ENCODE assay signal across 6 cellular contexts in genomic region chr19:38360839-38361631, GRCh38. TPM values are rescaled to one million over a fixed set of nuclear protein-coding genes. Genes with fewer than 3 reads are reported as not detected.
DNase-seq lines count a peak whose midpoint lies in the region.

No MANE protein-coding gene starts in this region.

- H3K4me1 Mint-ChIP-seq in activated naive CD8-positive, alpha-beta T cell treated with anti-CD3 and anti-CD28 coated beads for 36 hours: peaks cover 9% of the 10 kb centered on the region

- peak overlapping the region; percentile 80 for H3K4me3 Mint-ChIP-seq in activated naive CD8-positive, alpha-beta T cell treated with anti-CD3 and anti-CD28 coated beads for 36 hours

- no peaks in the 10 kb centered on the region for H3K9me3 Mint-ChIP-seq in activated naive CD8-positive, alpha-beta T cell treated with anti-CD3 and anti-CD28 coated beads for 36 hours

- peak overlapping the region; percentile 42 for H3K4me3 ChIP-seq in mononuclear cell (ENCODE audit: low read length)

- DNase-seq in DMS53 treated with DMSO at 0.1 percent for 48 hours (lab: John Stamatoyannopoulos, UW; ENCODE audit: unreplicated experiment) (peak; percentile 49), activated gamma-delta T cell (lab: John Stamatoyannopoulos, UW) (no peak), HUDEP-2 (lab: John Stamatoyannopoulos, UW; ENCODE audit: unreplicated experiment in 76 of 76) (no peak), RKO (ENCODE audit: low spot score) (no peak)
- DNase-seq in activated naive CD8-positive, alpha-beta T cell treated with anti-CD3 and anti-CD28 coated beads for 36 hours: no peak

- H3K9me3 ChIP-seq in mononuclear cell (ENCODE audit: low read depth, low read length): no peaks in the 10 kb centered on the region

- peaks cover 27% of the 10 kb centered on the region for H3K27me3 Mint-ChIP-seq in activated naive CD8-positive, alpha-beta T cell treated with anti-CD3 and anti-CD28 coated beads for 36 hours

- H3K4me1 ChIP-seq in mononuclear cell (ENCODE audit: insufficient read depth, low read length): peaks cover 17% of the 10 kb centered on the region

- H3K27me3 ChIP-seq in mononuclear cell (ENCODE audit: insufficient read depth, low read length): no peaks in the 10 kb centered on the region

- no peaks in the 10 kb centered on the region for H3K36me3 Mint-ChIP-seq in activated naive CD8-positive, alpha-beta T cell treated with anti-CD3 and anti-CD28 coated beads for 36 hours

- H3K27ac Mint-ChIP-seq in activated naive CD8-positive, alpha-beta T cell treated with anti-CD3 and anti-CD28 coated beads for 36 hours: no peak overlapping the region

RNA-seq across cellular contexts. Expression of gene PSMD8, which starts 13.3 kb away (rescaled TPM):
- total RNA-seq in activated naive CD8-positive, alpha-beta T cell treated with anti-CD3 and anti-CD28 coated beads for 36 hours: 100 to 1,000 TPM; 193 to 199 TPM
- 88.1 TPM for total RNA-seq in mononuclear cell

RNA-seq across cellular contexts. Expression of gene CATSPERG, which starts 25.4 kb away (rescaled TPM):
- total RNA-seq in activated naive CD8-positive, alpha-beta T cell treated with anti-CD3 and anti-CD28 coated beads for 36 hours: 1 to 10 TPM; 1.9 to 2.1 TPM
- total RNA-seq in mononuclear cell: 1.9 TPM

RNA-seq across cellular contexts. Expression of gene GGN, which starts 26.8 kb away (rescaled TPM):
- total RNA-seq in activated naive CD8-positive, alpha-beta T cell treated with anti-CD3 and anti-CD28 coated beads for 36 hours: under 1 TPM in 1 of 2 experiments, not detected in 1; 0.14 TPM
- not detected for total RNA-seq in mononuclear cell

RNA-seq across cellular contexts. Expression of gene SPRED3, which starts 27.5 kb away (rescaled TPM):
- total RNA-seq in activated naive CD8-positive, alpha-beta T cell treated with anti-CD3 and anti-CD28 coated beads for 36 hours: under 1 TPM; 0.45 to 0.74 TPM
- 0.10 TPM for total RNA-seq in mononuclear cell

RNA-seq across cellular contexts. Expression of gene KCNK6, which starts 41.4 kb away (rescaled TPM):
- total RNA-seq in activated naive CD8-positive, alpha-beta T cell treated with anti-CD3 and anti-CD28 coated beads for 36 hours: 1 to 10 TPM; 6.6 to 6.9 TPM
- 3.8 TPM for total RNA-seq in mononuclear cell
